8 cellular contexts compared by ENCODE assay signal in genomic region chr3:142929109-142929508, GRCh38. TPM values are rescaled to one million over a fixed set of nuclear protein-coding genes. Genes with fewer than 3 reads are reported as not detected.
DNase-seq lines count a peak whose midpoint lies in the region; FAIRE-seq and TF ChIP-seq lines count a peak whose summit lies in the region.

No MANE protein-coding gene starts in this region.

- H3K9me3 Mint-ChIP-seq in neural crest cell: no peaks in the 10 kb centered on the region

- H3K27ac Mint-ChIP-seq in neural crest cell (ENCODE audit: unreplicated experiment): no peak overlapping the region

- H3K4me3 ChIP-seq in choroid plexus epithelial cell (ENCODE audit: low read depth, low read length): no peak overlapping the region

- no peaks in the 10 kb centered on the region for H3K36me3 Mint-ChIP-seq in neural crest cell (ENCODE audit: low read depth)

- DNase-seq in activated T-cell treated with anti-CD3 and anti-CD28 coated beads for 48 hours (ENCODE audit: low read depth): peak; percentile 26
- DNase-seq in activated T-cell treated with anti-CD3 and anti-CD28 coated beads, Interleukin-2, amount 50 U/mL, for 1 hour: no peak
- peak; percentile 36 for DNase-seq in HTR-8/SVneo (ENCODE audit: insufficient read length, low spot score)
- peak; percentile 86 for DNase-seq in SIG-M5 treated with dmso at 0.1 percent for 504 hours (lab: John Stamatoyannopoulos, UW; ENCODE audit: unreplicated experiment)
- DNase-seq in choroid plexus epithelial cell (ENCODE audit: low read depth): peak; percentile 70
- DNase-seq in neural crest cell (ENCODE audit: low read depth, low spot score): no peak
- DNase-seq in NCI-H187 treated with DMSO at 0.1 percent for 48 hours (lab: John Stamatoyannopoulos, UW): no peak
- no peak for DNase-seq in GM12892 (ENCODE audit: insufficient read length)

- TF ChIP-seq POLR2A in GM12892 (IDR thresholded peaks at IDR 0.05; ENCODE audit: low read depth, low read length): no peak

- no peak overlapping the region for H3K4me3 Mint-ChIP-seq in neural crest cell

- H3K27me3 Mint-ChIP-seq in neural crest cell (ENCODE audit: low read depth): no peaks in the 10 kb centered on the region

- H3K4me1 Mint-ChIP-seq in neural crest cell: peaks cover 4% of the 10 kb centered on the region

- TF ChIP-seq CTCF in choroid plexus epithelial cell (conservative IDR thresholded peaks at IDR 0.05; ENCODE audit: low read depth, low read length) (peak; percentile 72), neural crest cell (conservative IDR thresholded peaks at IDR 0.05) (peak; percentile 60)

- FAIRE-seq in HTR-8/SVneo (lab: Jason Lieb, UNC): peak; percentile 69
- FAIRE-seq in GM12892 (lab: Jason Lieb, UNC): no peak

RNA-seq across cellular contexts. Expression of gene PAQR9, which starts 34.4 kb away (rescaled TPM):
- 1.8 and 1.9 TPM in 2 replicates for total RNA-seq in neural crest cell
- polyA plus RNA-seq in GM12892 (2012; ENCODE audit: missing spikeins): not detected

RNA-seq across cellular contexts. Expression of gene PCOLCE2, which starts 40.2 kb away (rescaled TPM):
- total RNA-seq in neural crest cell: 4.9 and 6.3 TPM in 2 replicates
- polyA plus RNA-seq in GM12892 (2012; ENCODE audit: missing spikeins): 0.59 TPM

Comparison
In these comparisons a context has a peak if more than half of its experiments do, and no peak if none do; other contexts are left out.
1. DNase-seq: peak in activated T-cell treated with anti-CD3 and anti-CD28 coated beads for 48 hours (single experiment), HTR-8/SVneo (single experiment), SIG-M5 treated with dmso at 0.1 percent for 504 hours (single experiment) and choroid plexus epithelial cell (single experiment); none in activated T-cell treated with anti-CD3 and anti-CD28 coated beads, Interleukin-2, amount 50 U/mL, for 1 hour (single experiment), neural crest cell (single experiment), NCI-H187 treated with DMSO at 0.1 percent for 48 hours (single experiment) and GM12892 (single experiment).